Comparison of ENCODE assay signal across 8 cellular contexts in genomic region chr3:194985031-194985578, GRCh38.
DNase-seq lines count a peak whose midpoint lies in the region; ATAC-seq and TF ChIP-seq lines count a peak whose summit lies in the region.

No MANE protein-coding gene starts in this region.

- no peaks in the 10 kb centered on the region for H3K27me3 ChIP-seq in left lung

- intact Hi-C loops in left lung (cut with DNase I), result no loop called here

- peak overlapping the region in 1 of 2 donors; percentile 42 for H3K27ac ChIP-seq in left lung
- no peak overlapping the region for H3K27ac ChIP-seq in substantia nigra (ENCODE audit: low read depth, low read length, poor library complexity, severe bottlenecking)

- DNase-seq in LHCN-M2 (ENCODE audit: low read depth), result peak; percentile 30
- DNase-seq in cerebellum (ENCODE audit: low spot score), result peak; percentile 11
- DNase-seq in left lung, result peak; percentile 77 to 91
- peak in 25 of 49 donors; percentile 6 to 50 (median 23) for DNase-seq in substantia nigra (lab: John Stamatoyannopoulos, UW)
- no peak for DNase-seq in GOT3 (lab: John Stamatoyannopoulos, UW)
- DNase-seq in RKO (ENCODE audit: low spot score), result no peak

- H3K4me1 ChIP-seq in left lung, result peaks cover 4 to 25% of the 10 kb centered on the region in 2 donors

- peak overlapping the region in 1 of 2 donors; percentile 8 for H3K4me3 ChIP-seq in left lung

- TF ChIP-seq CTCF in left lung (IDR thresholded peaks at IDR 0.05), result no peak

- peaks cover 0 to 5% of the 10 kb centered on the region in 2 donors for H3K9me3 ChIP-seq in left lung

- ATAC-seq in left lung, result peak; percentile 95
- no peak for ATAC-seq in GM18498 (IDR thresholded peaks at IDR 0.05; ENCODE audit: unreplicated experiment)
- no peak for ATAC-seq in GM19023 (IDR thresholded peaks at IDR 0.05; ENCODE audit: unreplicated experiment)

- H3K36me3 ChIP-seq in left lung, result no peaks in the 10 kb centered on the region

Comparison
In these comparisons a context has a peak if more than half of its experiments do, and no peak if none do; other contexts are left out.
1. DNase-seq: peak in LHCN-M2 (single experiment), cerebellum (single experiment), left lung (2 of 2) and substantia nigra (25 of 49); none in GOT3 (single experiment) and RKO (single experiment).